In the genomic region with DNA sequence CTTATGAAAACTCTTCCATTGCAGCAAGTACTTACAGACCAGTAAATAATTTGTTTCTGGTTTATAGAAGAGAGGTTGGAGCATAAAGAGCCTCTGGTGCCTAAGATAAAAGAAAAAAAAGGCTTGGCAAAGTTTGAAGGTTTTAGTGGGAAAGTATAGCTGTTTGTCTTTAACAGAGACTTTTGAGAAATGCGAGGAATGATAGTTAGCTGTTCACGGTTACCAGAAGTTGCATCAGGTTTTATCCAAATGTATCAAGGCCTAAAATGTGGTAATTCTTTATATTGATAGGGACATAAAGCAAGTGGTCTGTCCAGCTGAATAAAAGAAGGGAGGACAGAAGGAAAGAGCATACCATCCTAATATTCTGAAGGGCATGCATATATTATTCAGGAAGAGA, we compare ENCODE assay signal across 13 cellular contexts. TPM values are rescaled to one million over a fixed set of nuclear protein-coding genes. Genes with fewer than 3 reads are reported as not detected.
DNase-seq lines count a peak whose midpoint lies in the region; ATAC-seq and TF ChIP-seq lines count a peak whose summit lies in the region.
"Had no signal": no experiment of that assay in that cellular context is flagged by ENCODE, and none has a peak within 500 bp of the region (broad histone marks: within the 10 kb centered on the region; RNA-seq: fewer than 3 reads in every experiment).

No MANE protein-coding gene starts in this region.

- H3K4me2 ChIP-seq in Loucy (ENCODE audit: low read depth, low read length, poor library complexity, severe bottlenecking) (peak overlapping the region; percentile 63), osteoblast (ENCODE audit: insufficient read depth, low read length) (no peak overlapping the region)

- no peak for ATAC-seq in HG03342 (IDR thresholded peaks at IDR 0.05; ENCODE audit: unreplicated experiment)
- ATAC-seq: gastrocnemius medialis, left ventricle myocardium superior had no signal

- no peaks in the 10 kb centered on the region for H3K9me2 ChIP-seq in Loucy (replicated peaks; ENCODE audit: low read depth, low read length)

- H3K27me3 ChIP-seq in BJ (ENCODE audit: control insufficient read depth, insufficient read depth, low read length) (no peaks in the 10 kb centered on the region), Loucy (ENCODE audit: insufficient read depth, low read length, poor library complexity, severe bottlenecking) (no peaks in the 10 kb centered on the region), brain microvascular endothelial cell (replicated peaks) (no peaks in the 10 kb centered on the region), osteoblast (ENCODE audit: insufficient read depth, low read length) (no peaks in the 10 kb centered on the region)
- H3K27me3 ChIP-seq: gastrocnemius medialis, tibial nerve had no signal

- H3K36me3 ChIP-seq in BJ (ENCODE audit: control insufficient read depth, insufficient read depth, low read length), result no peaks in the 10 kb centered on the region
- peaks cover 18% of the 10 kb centered on the region for H3K36me3 ChIP-seq in Loucy (ENCODE audit: insufficient read depth, low read length)
- H3K36me3 ChIP-seq in brain microvascular endothelial cell (replicated peaks), result no peaks in the 10 kb centered on the region
- H3K36me3 ChIP-seq in osteoblast (ENCODE audit: insufficient read depth, low read length), result no peaks in the 10 kb centered on the region
- H3K36me3 ChIP-seq: gastrocnemius medialis, tibial nerve had no signal

- H3K27ac ChIP-seq in brain microvascular endothelial cell, result no peak overlapping the region
- peak overlapping the region; percentile 14 for H3K27ac ChIP-seq in osteoblast (ENCODE audit: low read depth, low read length)
- H3K27ac ChIP-seq: gastrocnemius medialis had no signal

- intact Hi-C loops in cardiac septum (cut with DNase I), result no loop called here

- POLR2A ChIA-PET in BJ (lab: Charles Lee), result interaction anchor here (0.5 kb wide), 1 partner anchor 638 kb away, joined by 9 read pairs; a partner anchor contains a TSS

- H2AFZ ChIP-seq in Loucy (ENCODE audit: low read length), result no peak overlapping the region
- no peak overlapping the region for H2AFZ ChIP-seq in osteoblast (ENCODE audit: low read length)

- no peak for TF ChIP-seq CTCF in BJ (IDR thresholded peaks at IDR 0.05; ENCODE audit: insufficient read depth, low read depth, low read length)
- TF ChIP-seq CTCF in Loucy (conservative IDR thresholded peaks at IDR 0.05; ENCODE audit: low read length), result no peak
- TF ChIP-seq CTCF in brain microvascular endothelial cell (IDR thresholded peaks at IDR 0.05; ENCODE audit: low read depth, low read length, missing control alignments), result no peak
- no peak for TF ChIP-seq CTCF in osteoblast (IDR thresholded peaks at IDR 0.05; ENCODE audit: extremely low read depth, low read depth, low read length)
- no peak for TF ChIP-seq CTCF in GM10266 (IDR thresholded peaks at IDR 0.05; ENCODE audit: control insufficient read depth, insufficient read depth, low read depth, missing control alignments)

- H3K9ac ChIP-seq in Loucy (ENCODE audit: low read depth, low read length, poor library complexity, severe bottlenecking), result peak overlapping the region; percentile 71

- H3K9me3 ChIP-seq in Loucy (ENCODE audit: insufficient read depth, low read depth, low read length) (no peaks in the 10 kb centered on the region), osteoblast (ENCODE audit: low read depth, low read length) (no peaks in the 10 kb centered on the region)
- H3K9me3 ChIP-seq: gastrocnemius medialis, tibial nerve had no signal

- H3K79me2 ChIP-seq in Loucy (ENCODE audit: insufficient read depth, low read length), result peaks cover 88% of the 10 kb centered on the region
- peaks cover 59% of the 10 kb centered on the region for H3K79me2 ChIP-seq in osteoblast (ENCODE audit: insufficient read depth, low read length)

- DNase-seq in BJ (ENCODE audit: low read depth) (peak; percentile 71), brain microvascular endothelial cell (peak; percentile 12), osteoblast (ENCODE audit: insufficient read length, low spot score, missing footprints) (no peak), NCI-H526 treated with DMSO at 0.1 percent for 48 hours (lab: John Stamatoyannopoulos, UW) (no peak), cardiac septum (ENCODE audit: low spot score) (no peak), GM10266 (ENCODE audit: extremely low spot score) (no peak)
- DNase-seq: activated CD8-positive, alpha-beta memory T cell treated with anti-CD3 and anti-CD28 coated beads, Interleukin-2, amount 50 U/mL, for 4 hours; gastrocnemius medialis; left ventricle myocardium superior; NCI-H1694 had no signal

- H3K4me3 ChIP-seq in BJ (ENCODE audit: low read depth, low read length) (no peak overlapping the region), Loucy (ENCODE audit: low read length, poor library complexity, severe bottlenecking) (peak overlapping the region; percentile 54), brain microvascular endothelial cell (ENCODE audit: low read depth, low read length) (no peak overlapping the region), osteoblast (ENCODE audit: insufficient read depth, low read length) (no peak overlapping the region)
- H3K4me3 ChIP-seq: gastrocnemius medialis, tibial nerve had no signal

- peaks cover 11% of the 10 kb centered on the region for H3F3A ChIP-seq in Loucy (ENCODE audit: low read depth)

- in situ Hi-C loops in brain microvascular endothelial cell (cut with HindIII; ENCODE audit: low pct_ligation_motif_present, low sequenced_read_pairs), result no loop called here

- CTCF ChIA-PET in BJ (lab: Yijun Ruan, JAX), result no interaction called here

- H4K20me1 ChIP-seq in Loucy (ENCODE audit: insufficient read depth, low read length, poor library complexity, severe bottlenecking) (no peaks in the 10 kb centered on the region), osteoblast (ENCODE audit: insufficient read depth, low read length) (no peaks in the 10 kb centered on the region)

- H3K4me1 ChIP-seq in Loucy (ENCODE audit: insufficient read depth, low read length, poor library complexity, severe bottlenecking) (peaks cover 61% of the 10 kb centered on the region), osteoblast (ENCODE audit: insufficient read depth, low read length) (peaks cover 22% of the 10 kb centered on the region)

RNA-seq across cellular contexts. Expression of a gene that starts 29.3 kb away (rescaled TPM):
- 35.1 and 61.6 TPM in 2 replicates for polyA plus RNA-seq in BJ (2011; rRNA removed)
- 45.7 and 46.2 TPM in 2 replicates for polyA minus RNA-seq in BJ (2011; rRNA and poly(A)+ RNA removed)
- 60.1 and 62.8 TPM in 2 replicates for total RNA-seq in osteoblast
- total RNA-seq in cardiac septum, result 18.9 TPM

Comparison
In these comparisons a context has a peak if more than half of its experiments do, and no peak if none do; other contexts are left out.
1. DNase-seq: peak in BJ (single experiment) and brain microvascular endothelial cell (single experiment); none in osteoblast (single experiment), NCI-H526 treated with DMSO at 0.1 percent for 48 hours (single experiment), cardiac septum (single experiment) and GM10266 (single experiment).